7 cellular contexts compared by ENCODE assay signal in the genomic region with DNA sequence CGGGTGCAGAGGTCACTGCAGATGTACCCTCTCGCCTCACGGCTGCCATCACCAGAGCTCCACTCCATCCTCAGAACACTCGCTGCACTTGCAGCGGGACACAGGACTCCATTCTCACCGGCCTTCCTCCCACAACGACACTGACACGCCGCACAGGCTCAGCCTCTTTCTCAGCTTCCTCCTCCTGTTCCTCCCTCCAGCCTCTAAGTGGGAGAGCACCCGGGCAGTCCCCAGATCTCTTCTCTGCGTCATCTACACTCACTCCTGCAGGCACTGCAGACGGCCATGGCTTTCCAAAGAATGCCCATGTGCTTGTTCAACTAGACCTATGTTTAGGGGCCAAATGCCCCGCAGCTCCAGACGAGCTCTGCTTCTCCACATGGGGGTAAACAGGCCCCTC. TPM values are rescaled to one million over a fixed set of nuclear protein-coding genes. Genes with fewer than 3 reads are reported as not detected.
DNase-seq lines count a peak whose midpoint lies in the region; ATAC-seq, FAIRE-seq and TF ChIP-seq lines count a peak whose summit lies in the region.
"Had no signal": no experiment of that assay in that cellular context is flagged by ENCODE, and none has a peak within 500 bp of the region (broad histone marks: within the 10 kb centered on the region; RNA-seq: fewer than 3 reads in every experiment).

No MANE protein-coding gene starts in this region.

- no peaks in the 10 kb centered on the region for H3K27me3 Mint-ChIP-seq in CD8-positive, alpha-beta T cell (ENCODE audit: low read depth)

- peaks cover 10% of the 10 kb centered on the region for H3K4me1 Mint-ChIP-seq in CD8-positive, alpha-beta T cell (ENCODE audit: low read depth)

- H3K27me3 ChIP-seq in CD8-positive, alpha-beta T cell (ENCODE audit: insufficient read depth, low read length) = no peaks in the 10 kb centered on the region

- no peak for FAIRE-seq in HTR-8/SVneo (lab: Jason Lieb, UNC)

- H3K9me3 ChIP-seq in CD8-positive, alpha-beta T cell (ENCODE audit: low read length) = no peaks in the 10 kb centered on the region

- no peak overlapping the region for H3K27ac ChIP-seq in CD8-positive, alpha-beta T cell (ENCODE audit: low read depth, low read length)

- H3K4me1 ChIP-seq in CD8-positive, alpha-beta T cell (ENCODE audit: insufficient read depth, low read length) = peaks cover 13% of the 10 kb centered on the region

- H3K36me3 ChIP-seq in CD8-positive, alpha-beta T cell (ENCODE audit: insufficient read depth, low read length) = peaks cover 33% of the 10 kb centered on the region

- intact Hi-C loops in CD8-positive, alpha-beta T cell (cut with DNase I, micrococcal nuclease) = no loop called here

- H3K4me3 ChIP-seq in CD8-positive, alpha-beta T cell (ENCODE audit: low read depth, low read length) = no peak overlapping the region

- CTCF ChIA-PET in CD8-positive, alpha-beta T cell (lab: Charles Lee) = interaction anchor here (0.8 to 10.1 kb wide), 6 partner anchors 9 to 119 kb away, joined by 3 to 269 read pairs (median 10); no protein-coding TSS in a partner anchor

- H3K9me3 Mint-ChIP-seq in CD8-positive, alpha-beta T cell = no peaks in the 10 kb centered on the region
- H3K9me3 Mint-ChIP-seq: activated T-cell treated with anti-CD3 and anti-CD28 coated beads, Interleukin-2, amount 50 U/mL, for 4 hours had no signal

- peaks cover 80% of the 10 kb centered on the region for H3K36me3 Mint-ChIP-seq in CD8-positive, alpha-beta T cell

- no peak for TF ChIP-seq CTCF in CD8-positive, alpha-beta T cell (IDR thresholded peaks at IDR 0.05)

- POLR2A ChIA-PET in CD8-positive, alpha-beta T cell (lab: Charles Lee) = interaction anchor here (1.2 to 4.0 kb wide), 2 partner anchors 18 kb away, joined by 3 to 28 read pairs; no protein-coding TSS in a partner anchor

- peak overlapping the region; percentile 69 for H3K27ac Mint-ChIP-seq in CD8-positive, alpha-beta T cell

- DNase-seq in CD8-positive, alpha-beta T cell = no peak
- DNase-seq in astrocyte of the hippocampus (ENCODE audit: low read depth, low spot score) = peak; percentile 27
- DNase-seq in hepatic stellate cell (ENCODE audit: low spot score) = no peak
- no peak for DNase-seq in HTR-8/SVneo (ENCODE audit: insufficient read length, low spot score)
- DNase-seq: activated T-cell treated with anti-CD3 and anti-CD28 coated beads, Interleukin-2, amount 50 U/mL, for 4 hours; NCI-H2171; stimulated activated CD4-positive, alpha-beta T cell treated with anti-CD3 and anti-CD28 coated beads, Interleukin-4, amount 100 ng/mL, for 24 hours had no signal

- H3K4me3 Mint-ChIP-seq in CD8-positive, alpha-beta T cell = no peak overlapping the region
- H3K4me3 Mint-ChIP-seq: activated T-cell treated with anti-CD3 and anti-CD28 coated beads, Interleukin-2, amount 50 U/mL, for 4 hours had no signal

- no peak for ATAC-seq in CD8-positive, alpha-beta T cell
- ATAC-seq: activated T-cell treated with anti-CD3 and anti-CD28 coated beads, Interleukin-2, amount 50 U/mL, for 4 hours had no signal

RNA-seq across cellular contexts. Expression of gene FKRP, which starts 14.3 kb away (rescaled TPM):
- 10 to 100 TPM; 23.2 to 25.4 TPM for total RNA-seq in CD8-positive, alpha-beta T cell

RNA-seq across cellular contexts. Expression of gene STRN4, which starts 14.7 kb away (rescaled TPM):
- total RNA-seq in CD8-positive, alpha-beta T cell = 100 to 1,000 TPM; 120 to 126 TPM

RNA-seq across cellular contexts. Expression of gene PRKD2, which starts 14.7 kb away (rescaled TPM):
- 10 to 100 TPM; 81.1 to 89.7 TPM for total RNA-seq in CD8-positive, alpha-beta T cell

RNA-seq across cellular contexts. Expression of gene SLC1A5, which starts 56.8 kb away (rescaled TPM):
- total RNA-seq in CD8-positive, alpha-beta T cell = 10 to 100 TPM; 16.6 to 17.4 TPM
